17 cellular contexts compared by ENCODE assay signal in genomic region chr16:66547101-66547989, GRCh38. TPM values are rescaled to one million over a fixed set of nuclear protein-coding genes. Genes with fewer than 3 reads are reported as not detected.
DNase-seq lines count a peak whose midpoint lies in the region; ATAC-seq lines count a peak whose summit lies in the region.
"Had no signal": no experiment of that assay in that cellular context is flagged by ENCODE, and none has a peak within 500 bp of the region (broad histone marks: within the 10 kb centered on the region; RNA-seq: fewer than 3 reads in every experiment).

No MANE protein-coding gene starts in this region.

- H3K27me3 ChIP-seq in CD4-positive, alpha-beta memory T cell (ENCODE audit: insufficient read depth, low read length): no peaks in the 10 kb centered on the region
- H3K27me3 ChIP-seq: neural progenitor cell had no signal

- H3K4me1 ChIP-seq in CD4-positive, alpha-beta memory T cell (ENCODE audit: insufficient read depth, low read length): peaks cover 47% of the 10 kb centered on the region

- POLR2A ChIA-PET in CD4-positive, alpha-beta memory T cell (lab: Charles Lee; ENCODE audit: partially characterized antibody): interaction anchor here (0.6 to 19.4 kb wide), 7 partner anchors 11 to 70 kb away, joined by 3 to 440 read pairs (median 28); partner anchors contain the start of gene CMTM3
- POLR2A ChIA-PET in HEK293T (lab: Yijun Ruan, JAX): interaction anchor here (0.9 to 1.0 kb wide), 2 partner anchors 10 to 321 kb away, joined by 3 read pairs; no protein-coding TSS in a partner anchor

- H3K9me3 ChIP-seq in CD4-positive, alpha-beta memory T cell (ENCODE audit: control insufficient read depth in 1 of 2, low read length in 2 of 2): no peaks in the 10 kb centered on the region
- H3K9me3 ChIP-seq: HAP-1 had no signal

- CTCF ChIA-PET in CD4-positive, alpha-beta memory T cell (lab: Charles Lee; ENCODE audit: partially characterized antibody): interaction anchor here (0.8 to 2.3 kb wide), 11 partner anchors 8 to 71 kb away, joined by 3 to 15 read pairs (median 4); no protein-coding TSS in a partner anchor
- CTCF ChIA-PET in HEK293T (lab: Yijun Ruan, JAX): interaction anchor here (0.5 kb wide), 1 partner anchor 165 kb away, joined by 4 read pairs; no protein-coding TSS in a partner anchor

- H3K36me3 Mint-ChIP-seq in CD4-positive, alpha-beta memory T cell: peaks cover 0 to 8% of the 10 kb centered on the region in 2 donors
- H3K36me3 Mint-ChIP-seq in activated T-helper 1 cell treated with anti-CD3 and anti-CD28 coated beads, Interleukin-12 subunit alpha, Interleukin-12 subunit beta, Interleukin-2, Interleukin-4 antibody, amounts not matched to agents 30 ng/mL and 10 ng/mL and 1 ng/mL, durations not matched to agents 14 hours and 24 hours and 36 hours (ENCODE audit: low read depth): peaks cover 4% of the 10 kb centered on the region
- no peaks in the 10 kb centered on the region for H3K36me3 Mint-ChIP-seq in natural killer cell treated with Interleukin-12 subunit alpha and Interleukin-12 subunit beta and Interleukin-15 and Interleukin-18, amount 100 ng/mL, for 72 hours

- H3K4me3 ChIP-seq in CD4-positive, alpha-beta memory T cell (ENCODE audit: low read length in 2 of 2): no peak overlapping the region
- H3K4me3 ChIP-seq: HAP-1, neural progenitor cell, skin epidermis had no signal

- H3K27ac Mint-ChIP-seq in CD4-positive, alpha-beta memory T cell: peak overlapping the region; percentile 19 to 97 (median 78)
- H3K27ac Mint-ChIP-seq in activated T-helper 1 cell treated with anti-CD3 and anti-CD28 coated beads, Interleukin-12 subunit alpha, Interleukin-12 subunit beta, Interleukin-2, Interleukin-4 antibody, amounts not matched to agents 30 ng/mL and 10 ng/mL and 1 ng/mL, durations not matched to agents 14 hours and 24 hours and 36 hours: peak overlapping the region; percentile 36
- peak overlapping the region; percentile 85 to 90 for H3K27ac Mint-ChIP-seq in natural killer cell treated with Interleukin-12 subunit alpha and Interleukin-12 subunit beta and Interleukin-15 and Interleukin-18, amount 100 ng/mL, for 72 hours

- ATAC-seq in natural killer cell treated with Interleukin-12 subunit alpha and Interleukin-12 subunit beta and Interleukin-15 and Interleukin-18, amount 100 ng/mL, for 72 hours: no peak
- no peak for ATAC-seq in SK-N-SH treated with all-trans-retinoic acid at 6 μM for 48 hours
- ATAC-seq: activated naive CD4-positive, alpha-beta T cell treated with anti-CD3 and anti-CD28 coated beads, Interleukin-2, amount 50 U/mL, for 72 hours; PC-3 had no signal

- H3K4me3 Mint-ChIP-seq in CD4-positive, alpha-beta memory T cell: peak overlapping the region in 1 of 8 donors; percentile 40
- no peak overlapping the region for H3K4me3 Mint-ChIP-seq in activated T-helper 1 cell treated with anti-CD3 and anti-CD28 coated beads, Interleukin-12 subunit alpha, Interleukin-12 subunit beta, Interleukin-2, Interleukin-4 antibody, amounts not matched to agents 30 ng/mL and 10 ng/mL and 1 ng/mL, durations not matched to agents 14 hours and 24 hours and 36 hours
- H3K4me3 Mint-ChIP-seq in natural killer cell treated with Interleukin-12 subunit alpha and Interleukin-12 subunit beta and Interleukin-15 and Interleukin-18, amount 100 ng/mL, for 72 hours: no peak overlapping the region

- peaks cover 31 to 46% (median 39%) of the 10 kb centered on the region in 4 donors for H3K4me1 Mint-ChIP-seq in CD4-positive, alpha-beta memory T cell
- H3K4me1 Mint-ChIP-seq in activated T-helper 1 cell treated with anti-CD3 and anti-CD28 coated beads, Interleukin-12 subunit alpha, Interleukin-12 subunit beta, Interleukin-2, Interleukin-4 antibody, amounts not matched to agents 30 ng/mL and 10 ng/mL and 1 ng/mL, durations not matched to agents 14 hours and 24 hours and 36 hours (ENCODE audit: low read depth): peaks cover 48% of the 10 kb centered on the region
- H3K4me1 Mint-ChIP-seq in natural killer cell treated with Interleukin-12 subunit alpha and Interleukin-12 subunit beta and Interleukin-15 and Interleukin-18, amount 100 ng/mL, for 72 hours (ENCODE audit: low read depth in 2 of 2): peaks cover 35 to 39% of the 10 kb centered on the region in 2 donors

- no peak overlapping the region for H3K27ac ChIP-seq in CD4-positive, alpha-beta memory T cell (ENCODE audit: low read depth, low read length)
- H3K27ac ChIP-seq: neural progenitor cell had no signal

- no peaks in the 10 kb centered on the region for H3K27me3 Mint-ChIP-seq in CD4-positive, alpha-beta memory T cell
- H3K27me3 Mint-ChIP-seq in activated T-helper 1 cell treated with anti-CD3 and anti-CD28 coated beads, Interleukin-12 subunit alpha, Interleukin-12 subunit beta, Interleukin-2, Interleukin-4 antibody, amounts not matched to agents 30 ng/mL and 10 ng/mL and 1 ng/mL, durations not matched to agents 14 hours and 24 hours and 36 hours (ENCODE audit: insufficient read depth): peaks cover under 1% of the 10 kb centered on the region
- no peaks in the 10 kb centered on the region for H3K27me3 Mint-ChIP-seq in natural killer cell treated with Interleukin-12 subunit alpha and Interleukin-12 subunit beta and Interleukin-15 and Interleukin-18, amount 100 ng/mL, for 72 hours

- H3K36me3 ChIP-seq in CD4-positive, alpha-beta memory T cell (ENCODE audit: insufficient read depth, low read length): no peaks in the 10 kb centered on the region
- H3K36me3 ChIP-seq: HAP-1, neural progenitor cell had no signal

- H3K9me3 Mint-ChIP-seq in CD4-positive, alpha-beta memory T cell: peaks cover 0 to under 1% (median 0%) of the 10 kb centered on the region in 8 donors
- H3K9me3 Mint-ChIP-seq in activated T-helper 1 cell treated with anti-CD3 and anti-CD28 coated beads, Interleukin-12 subunit alpha, Interleukin-12 subunit beta, Interleukin-2, Interleukin-4 antibody, amounts not matched to agents 30 ng/mL and 10 ng/mL and 1 ng/mL, durations not matched to agents 14 hours and 24 hours and 36 hours: no peaks in the 10 kb centered on the region
- no peaks in the 10 kb centered on the region for H3K9me3 Mint-ChIP-seq in natural killer cell treated with Interleukin-12 subunit alpha and Interleukin-12 subunit beta and Interleukin-15 and Interleukin-18, amount 100 ng/mL, for 72 hours
- H3K9me3 Mint-ChIP-seq: activated naive CD4-positive, alpha-beta T cell treated with anti-CD3 and anti-CD28 coated beads, Interleukin-2, amount 50 U/mL, for 72 hours had no signal

- intact Hi-C loops in CD4-positive, alpha-beta memory T cell (cut with micrococcal nuclease): no loop called here
- intact Hi-C loops in activated T-helper 1 cell treated with anti-CD3 and anti-CD28 coated beads, Interleukin-12 subunit alpha, Interleukin-12 subunit beta, Interleukin-2, Interleukin-4 antibody, amounts not matched to agents 30 ng/mL and 10 ng/mL and 1 ng/mL, durations not matched to agents 14 hours and 24 hours and 36 hours (cut with micrococcal nuclease): no loop called here

- DNase-seq in NCI-H2107 treated with DMSO at 0.1 percent for 48 hours (lab: John Stamatoyannopoulos, UW; ENCODE audit: unreplicated experiment) (peak; percentile 26), NCI-H2107 (lab: John Stamatoyannopoulos, UW) (no peak), HEK293T (ENCODE audit: extremely low spot score) (no peak), NCI-H82 treated with DMSO at 0.1 percent for 48 hours (lab: John Stamatoyannopoulos, UW; ENCODE audit: unreplicated experiment) (no peak)
- no peak for DNase-seq in CD4-positive, alpha-beta memory T cell
- no peak for DNase-seq in activated T-helper 1 cell treated with anti-CD3 and anti-CD28 coated beads, Interleukin-12 subunit alpha, Interleukin-12 subunit beta, Interleukin-2, Interleukin-4 antibody, amounts not matched to agents 30 ng/mL and 10 ng/mL and 1 ng/mL, durations not matched to agents 14 hours and 24 hours and 36 hours (ENCODE audit: low spot score)
- DNase-seq in natural killer cell treated with Interleukin-12 subunit alpha and Interleukin-12 subunit beta and Interleukin-15 and Interleukin-18, amount 100 ng/mL, for 72 hours (ENCODE audit: low spot score): no peak
- DNase-seq: central memory CD4-positive, alpha-beta T cell; DMS 273 treated with DMSO at 0.1 percent for 48 hours; erythroblast; hippocampal formation; PC-3 had no signal

RNA-seq across cellular contexts. Expression of gene TK2, which starts 2.6 kb away (rescaled TPM):
- total RNA-seq in CD4-positive, alpha-beta memory T cell: 10 to 100 TPM in 1 of 2 experiments, 1 to 10 TPM in 1; 9.0 to 10.2 TPM
- 1 to 10 TPM; 3.9 to 5.9 TPM for polyA plus RNA-seq in CD4-positive, alpha-beta memory T cell
- 7.3 and 8.4 TPM in 2 replicates for total RNA-seq in activated T-helper 1 cell treated with anti-CD3 and anti-CD28 coated beads, Interleukin-12 subunit alpha, Interleukin-12 subunit beta, Interleukin-2, Interleukin-4 antibody, amounts not matched to agents 30 ng/mL and 10 ng/mL and 1 ng/mL, durations not matched to agents 14 hours and 24 hours and 36 hours
- 1 to 10 TPM; 5.9 to 6.3 TPM for total RNA-seq in natural killer cell treated with Interleukin-12 subunit alpha and Interleukin-12 subunit beta and Interleukin-15 and Interleukin-18, amount 100 ng/mL, for 72 hours

RNA-seq across cellular contexts. Expression of gene CKLF, which starts 5.0 kb away (rescaled TPM):
- total RNA-seq in CD4-positive, alpha-beta memory T cell: 10 to 100 TPM; 71.0 to 76.6 TPM
- 100 to 1,000 TPM; 154 to 173 TPM for polyA plus RNA-seq in CD4-positive, alpha-beta memory T cell
- 153 and 159 TPM in 2 replicates for total RNA-seq in activated T-helper 1 cell treated with anti-CD3 and anti-CD28 coated beads, Interleukin-12 subunit alpha, Interleukin-12 subunit beta, Interleukin-2, Interleukin-4 antibody, amounts not matched to agents 30 ng/mL and 10 ng/mL and 1 ng/mL, durations not matched to agents 14 hours and 24 hours and 36 hours
- total RNA-seq in natural killer cell treated with Interleukin-12 subunit alpha and Interleukin-12 subunit beta and Interleukin-15 and Interleukin-18, amount 100 ng/mL, for 72 hours: 10 to 100 TPM; 71.2 to 78.6 TPM

RNA-seq across cellular contexts. Expression of gene CMTM1, which starts 18.9 kb away (rescaled TPM):
- total RNA-seq in CD4-positive, alpha-beta memory T cell: 10 to 100 TPM; 12.2 to 13.4 TPM
- 1 to 10 TPM in 1 of 2 donors, under 1 TPM in 1; 0.80 to 1.6 TPM for polyA plus RNA-seq in CD4-positive, alpha-beta memory T cell
- 12.5 and 13.9 TPM in 2 replicates for total RNA-seq in activated T-helper 1 cell treated with anti-CD3 and anti-CD28 coated beads, Interleukin-12 subunit alpha, Interleukin-12 subunit beta, Interleukin-2, Interleukin-4 antibody, amounts not matched to agents 30 ng/mL and 10 ng/mL and 1 ng/mL, durations not matched to agents 14 hours and 24 hours and 36 hours
- 10 to 100 TPM in 1 of 2 donors, 1 to 10 TPM in 1; 7.2 to 11.6 TPM for total RNA-seq in natural killer cell treated with Interleukin-12 subunit alpha and Interleukin-12 subunit beta and Interleukin-15 and Interleukin-18, amount 100 ng/mL, for 72 hours

RNA-seq across cellular contexts. Expression of gene CMTM2, which starts 31.9 kb away (rescaled TPM):
- under 1 TPM; 0.72 to 0.79 TPM for total RNA-seq in CD4-positive, alpha-beta memory T cell
- not detected for polyA plus RNA-seq in CD4-positive, alpha-beta memory T cell
- 0.80 and 1.2 TPM in 2 replicates for total RNA-seq in activated T-helper 1 cell treated with anti-CD3 and anti-CD28 coated beads, Interleukin-12 subunit alpha, Interleukin-12 subunit beta, Interleukin-2, Interleukin-4 antibody, amounts not matched to agents 30 ng/mL and 10 ng/mL and 1 ng/mL, durations not matched to agents 14 hours and 24 hours and 36 hours
- under 1 TPM; 0.45 to 0.67 TPM for total RNA-seq in natural killer cell treated with Interleukin-12 subunit alpha and Interleukin-12 subunit beta and Interleukin-15 and Interleukin-18, amount 100 ng/mL, for 72 hours
- total RNA-seq: PC-3 had no signal

RNA-seq across cellular contexts. Expression of gene CMTM3, which starts 57.2 kb away (rescaled TPM):
- total RNA-seq in CD4-positive, alpha-beta memory T cell: 10 to 100 TPM; 74.2 to 74.3 TPM
- polyA plus RNA-seq in CD4-positive, alpha-beta memory T cell: 100 to 1,000 TPM in 1 of 2 donors, 10 to 100 TPM in 1; 98.8 to 105 TPM
- 93.1 and 94.1 TPM in 2 replicates for total RNA-seq in activated T-helper 1 cell treated with anti-CD3 and anti-CD28 coated beads, Interleukin-12 subunit alpha, Interleukin-12 subunit beta, Interleukin-2, Interleukin-4 antibody, amounts not matched to agents 30 ng/mL and 10 ng/mL and 1 ng/mL, durations not matched to agents 14 hours and 24 hours and 36 hours
- total RNA-seq in natural killer cell treated with Interleukin-12 subunit alpha and Interleukin-12 subunit beta and Interleukin-15 and Interleukin-18, amount 100 ng/mL, for 72 hours: 10 to 100 TPM; 43.8 to 49.7 TPM

Comparison
In these comparisons a context has a peak if more than half of its experiments do, and no peak if none do; other contexts are left out.
1. H3K27ac Mint-ChIP-seq: peak in every context shown above with its lines; median percentile 88 in natural killer cell treated with Interleukin-12 subunit alpha and Interleukin-12 subunit beta and Interleukin-15 and Interleukin-18, amount 100 ng/mL, for 72 hours; 78 in CD4-positive, alpha-beta memory T cell; 36 in activated T-helper 1 cell treated with anti-CD3 and anti-CD28 coated beads, Interleukin-12 subunit alpha, Interleukin-12 subunit beta, Interleukin-2, Interleukin-4 antibody, amounts not matched to agents 30 ng/mL and 10 ng/mL and 1 ng/mL, durations not matched to agents 14 hours and 24 hours and 36 hours.